In genomic region chr2:210476194-210477128, GRCh38 we compare ENCODE assay signal across 8 cellular contexts. TPM values are rescaled to one million over a fixed set of nuclear protein-coding genes. Genes with fewer than 3 reads are reported as not detected.
DNase-seq lines count a peak whose midpoint lies in the region; ATAC-seq and TF ChIP-seq lines count a peak whose summit lies in the region.

A gene with protein sequence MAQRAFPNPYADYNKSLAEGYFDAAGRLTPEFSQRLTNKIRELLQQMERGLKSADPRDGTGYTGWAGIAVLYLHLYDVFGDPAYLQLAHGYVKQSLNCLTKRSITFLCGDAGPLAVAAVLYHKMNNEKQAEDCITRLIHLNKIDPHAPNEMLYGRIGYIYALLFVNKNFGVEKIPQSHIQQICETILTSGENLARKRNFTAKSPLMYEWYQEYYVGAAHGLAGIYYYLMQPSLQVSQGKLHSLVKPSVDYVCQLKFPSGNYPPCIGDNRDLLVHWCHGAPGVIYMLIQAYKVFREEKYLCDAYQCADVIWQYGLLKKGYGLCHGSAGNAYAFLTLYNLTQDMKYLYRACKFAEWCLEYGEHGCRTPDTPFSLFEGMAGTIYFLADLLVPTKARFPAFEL (minus strand): TSS chr2:210476759. CDS start chr2:210476396, 363 bp downstream.

- H3K9me3 ChIP-seq in iPS DF 6.9 (ENCODE audit: control insufficient read depth, insufficient read depth, low read length) (no peaks in the 10 kb centered on the region), gastrocnemius medialis (no peaks in the 10 kb centered on the region)

- H3K4me3 ChIP-seq in brain microvascular endothelial cell (ENCODE audit: low read depth, low read length) (peak within 1 kb of the TSS; percentile 81), iPS DF 6.9 (ENCODE audit: low read length) (peak within 1 kb of the TSS; percentile 60; the same call in 1 of the 2 replicates), gastrocnemius medialis (peak within 1 kb of the TSS; percentile 72 to 94 (median 87))

- ATAC-seq in GM18519 (IDR thresholded peaks at IDR 0.05; ENCODE audit: low FRiP score, unreplicated experiment) = peak; percentile 99
- ATAC-seq in HG03060 (IDR thresholded peaks at IDR 0.05; ENCODE audit: low read depth, unreplicated experiment) = peak; percentile 98
- ATAC-seq in gastrocnemius medialis = peak; percentile 99 to 100

- TF ChIP-seq CTCF in 22Rv1 (IDR thresholded peaks at IDR 0.05) (peak; percentile 20; the same call in 1 of the 2 replicates), brain microvascular endothelial cell (IDR thresholded peaks at IDR 0.05; ENCODE audit: low read depth, low read length, missing control alignments) (no peak), gastrocnemius medialis (IDR thresholded peaks at IDR 0.05 in 4 of 5, conservative IDR thresholded peaks at IDR 0.05 in 1 of 5) (peak in 1 of 5 experiments; percentile 7)

- H3K4me1 ChIP-seq in iPS DF 6.9 (ENCODE audit: control insufficient read depth, insufficient read depth, low read length) (peaks cover under 1% of the 10 kb centered on the region; the same call in 1 of the 2 replicates), gastrocnemius medialis (peaks cover 10 to 22% of the 10 kb centered on the region in 2 donors)

- DNase-seq in NCI-H2107 treated with DMSO at 0.1 percent for 48 hours (lab: John Stamatoyannopoulos, UW; ENCODE audit: unreplicated experiment) (peak; percentile 68), UCSD-AML1 (lab: John Stamatoyannopoulos, UW; ENCODE audit: unreplicated experiment) (peak; percentile 87), brain microvascular endothelial cell (peak; percentile 88), iPS DF 6.9 (ENCODE audit: low read depth, low spot score) (peak; percentile 54), gastrocnemius medialis (peak; percentile 88 to 90)

- H3K27me3 ChIP-seq in brain microvascular endothelial cell (replicated peaks) = no peaks in the 10 kb centered on the region
- no peaks in the 10 kb centered on the region for H3K27me3 ChIP-seq in iPS DF 6.9 (ENCODE audit: control insufficient read depth, insufficient read depth, low read length)
- no peaks in the 10 kb centered on the region for H3K27me3 ChIP-seq in gastrocnemius medialis

- TF ChIP-seq POLR2A in gastrocnemius medialis (IDR thresholded peaks at IDR 0.05) = peak; percentile 71 to 77

- in situ Hi-C loops in brain microvascular endothelial cell (cut with HindIII; ENCODE audit: low pct_ligation_motif_present, low sequenced_read_pairs) (no loop called here), gastrocnemius medialis (cut with MboI; ENCODE audit: low sequenced_read_pairs in 4 of 4) (no loop called here)

- intact Hi-C loops in gastrocnemius medialis (cut with DNase I; ENCODE audit: low total_unique reads) = loop anchor here (1.0 to 10.0 kb wide), 2 partner anchors 182 to 474 kb away; partner anchors contain the start of gene RPE

- no CpG with 5 or more reads among the region's 49 CpGs for WGBS in iPS DF 6.9 (ENCODE audit: insufficient coverage, insufficient read length)

- peaks cover under 1% of the 10 kb centered on the region for H3K36me3 ChIP-seq in brain microvascular endothelial cell (replicated peaks)
- H3K36me3 ChIP-seq in iPS DF 6.9 (ENCODE audit: control insufficient read depth, insufficient read depth, low read length) = 0 out of 2 replicates have a peak, but pooled peaks cover 4% of the 10 kb centered on the region
- H3K36me3 ChIP-seq in gastrocnemius medialis = peaks cover 0 to 5% of the 10 kb centered on the region in 2 donors

- peak within 1 kb of the TSS; percentile 38 for H3K27ac ChIP-seq in 22Rv1
- peak within 1 kb of the TSS; percentile 44 for H3K27ac ChIP-seq in brain microvascular endothelial cell
- no peak within 1 kb of the TSS for H3K27ac ChIP-seq in iPS DF 6.9 (ENCODE audit: low read length)
- H3K27ac ChIP-seq in gastrocnemius medialis = peak within 1 kb of the TSS; percentile 78 to 86 (median 82)

RNA-seq across cellular contexts. Expression of the gene that starts here (rescaled TPM):
- 10 to 100 TPM; 19.7 to 38.3 (median 24.3) TPM for total RNA-seq in gastrocnemius medialis
